1 cellular context compared by ENCODE assay signal in the genomic region with DNA sequence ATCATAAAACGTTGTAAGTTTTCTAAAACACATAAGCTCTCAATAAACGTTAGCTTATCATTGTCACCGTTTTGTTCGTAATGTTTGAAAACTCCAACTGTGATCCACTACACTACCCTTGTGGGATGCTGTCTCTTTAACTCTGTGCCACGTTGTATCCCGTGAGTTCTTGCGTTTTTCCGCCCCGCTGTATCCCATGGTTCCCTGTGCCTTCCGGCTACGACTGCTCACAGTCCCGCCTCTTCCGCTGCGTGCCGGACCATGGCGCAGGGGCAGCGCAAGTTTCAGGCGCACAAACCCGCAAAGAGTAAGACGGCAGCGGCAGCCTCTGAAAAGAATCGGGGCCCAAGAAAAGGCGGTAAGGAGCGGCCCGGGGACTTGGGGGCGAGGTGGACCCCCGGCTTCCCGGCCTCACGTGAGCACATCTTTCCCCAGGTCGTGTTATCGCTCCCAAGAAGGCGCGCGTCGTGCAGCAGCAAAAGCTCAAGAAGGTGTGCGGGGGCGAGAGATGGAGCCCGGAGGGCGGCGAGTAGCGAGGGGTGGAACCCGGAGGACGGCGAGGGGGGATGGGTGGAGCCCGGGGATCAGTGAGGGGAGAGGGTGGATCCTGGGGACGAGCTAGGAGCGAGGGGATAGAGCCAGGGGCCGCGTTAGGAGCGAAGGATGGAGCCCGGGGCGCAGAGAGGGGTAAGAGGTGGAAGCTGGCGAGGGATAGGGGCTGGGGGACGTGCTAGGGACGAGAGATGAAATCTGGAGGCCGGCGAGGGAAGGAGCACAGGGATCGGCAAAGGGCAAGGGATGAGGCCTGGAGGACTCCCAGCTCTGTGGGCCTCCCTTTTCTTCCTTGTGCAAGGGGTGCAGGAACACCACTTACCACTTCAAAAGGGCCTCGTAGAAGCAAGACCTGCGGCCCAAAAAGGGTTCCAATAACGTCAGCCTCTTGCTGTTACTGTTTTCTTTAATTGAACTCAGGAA.
TF ChIP-seq lines count a peak whose summit lies in the region.

A gene (plus strand): TSS at position 240 of the 975 bp plus-strand sequence. CDS start 22 bp downstream, at position 262.

TF ChIP-seq in WTC11, 78 proteins besides CTCF, POLR2A, EP300 and RAD21 (continued from another document):
- TF ChIP-seq HMGA2 (CRISPR knock-in tag; IDR thresholded peaks at IDR 0.05) (no peak), JAZF1 (CRISPR knock-in tag; IDR thresholded peaks at IDR 0.05) (no peak), NFATC4 (CRISPR knock-in tag; IDR thresholded peaks at IDR 0.05) (0 out of 2 replicates have a peak, but pooled peaks have one; percentile 37), TP53 (CRISPR knock-in tag; IDR thresholded peaks at IDR 0.05) (no peak)
- TF ChIP-seq, protein P1, sequence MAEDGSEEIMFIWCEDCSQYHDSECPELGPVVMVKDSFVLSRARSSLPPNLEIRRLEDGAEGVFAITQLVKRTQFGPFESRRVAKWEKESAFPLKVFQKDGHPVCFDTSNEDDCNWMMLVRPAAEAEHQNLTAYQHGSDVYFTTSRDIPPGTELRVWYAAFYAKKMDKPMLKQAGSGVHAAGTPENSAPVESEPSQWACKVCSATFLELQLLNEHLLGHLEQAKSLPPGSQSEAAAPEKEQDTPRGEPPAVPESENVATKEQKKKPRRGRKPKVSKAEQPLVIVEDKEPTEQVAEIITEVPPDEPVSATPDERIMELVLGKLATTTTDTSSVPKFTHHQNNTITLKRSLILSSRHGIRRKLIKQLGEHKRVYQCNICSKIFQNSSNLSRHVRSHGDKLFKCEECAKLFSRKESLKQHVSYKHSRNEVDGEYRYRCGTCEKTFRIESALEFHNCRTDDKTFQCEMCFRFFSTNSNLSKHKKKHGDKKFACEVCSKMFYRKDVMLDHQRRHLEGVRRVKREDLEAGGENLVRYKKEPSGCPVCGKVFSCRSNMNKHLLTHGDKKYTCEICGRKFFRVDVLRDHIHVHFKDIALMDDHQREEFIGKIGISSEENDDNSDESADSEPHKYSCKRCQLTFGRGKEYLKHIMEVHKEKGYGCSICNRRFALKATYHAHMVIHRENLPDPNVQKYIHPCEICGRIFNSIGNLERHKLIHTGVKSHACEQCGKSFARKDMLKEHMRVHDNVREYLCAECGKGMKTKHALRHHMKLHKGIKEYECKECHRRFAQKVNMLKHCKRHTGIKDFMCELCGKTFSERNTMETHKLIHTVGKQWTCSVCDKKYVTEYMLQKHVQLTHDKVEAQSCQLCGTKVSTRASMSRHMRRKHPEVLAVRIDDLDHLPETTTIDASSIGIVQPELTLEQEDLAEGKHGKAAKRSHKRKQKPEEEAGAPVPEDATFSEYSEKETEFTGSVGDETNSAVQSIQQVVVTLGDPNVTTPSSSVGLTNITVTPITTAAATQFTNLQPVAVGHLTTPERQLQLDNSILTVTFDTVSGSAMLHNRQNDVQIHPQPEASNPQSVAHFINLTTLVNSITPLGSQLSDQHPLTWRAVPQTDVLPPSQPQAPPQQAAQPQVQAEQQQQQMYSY (CRISPR knock-in tag; IDR thresholded peaks at IDR 0.05) = no peak
